In genomic region chr2:89935431-89935830, GRCh38 we compare ENCODE assay signal across 8 cellular contexts.
DNase-seq lines count a peak whose midpoint lies in the region; ATAC-seq and TF ChIP-seq lines count a peak whose summit lies in the region.
"Not testable (repeated sequence)": the region's sequence is repeated elsewhere in the genome, so short reads cannot be mapped to it uniquely, and the experiment has no call there.

No MANE protein-coding gene starts in this region.

- H3K4me1 ChIP-seq in BLaER1 = peaks cover 32% of the 10 kb centered on the region

- not testable (repeated sequence) for ATAC-seq in memory B cell (ENCODE audit: low read depth)

- H3K9me3 ChIP-seq in BLaER1 = not testable (repeated sequence)

- peak overlapping the region; percentile 19 for H3K27ac Mint-ChIP-seq in memory B cell

- in situ Hi-C loops in astrocyte of the spinal cord (cut with HindIII; ENCODE audit: low sequenced_read_pairs) = not testable (repeated sequence)

- H3K27ac ChIP-seq in BLaER1 = peak overlapping the region; percentile 4; the same call in 1 of the 2 replicates

- H3K4me2 ChIP-seq in BLaER1 = peak overlapping the region; percentile 58

- not testable (repeated sequence) for H3K27me3 ChIP-seq in BLaER1

- H3K9me3 Mint-ChIP-seq in memory B cell = not testable (repeated sequence)

- not testable (repeated sequence) for H3K4me3 ChIP-seq in BLaER1; astrocyte of the spinal cord (ENCODE audit: low read depth, low read length); fibroblast of mammary gland (ENCODE audit: control insufficient read depth, low read depth, low read length)

- not testable (repeated sequence) for H3K36me3 ChIP-seq in BLaER1

- not testable (repeated sequence) for TF ChIP-seq CTCF in astrocyte of the spinal cord (IDR thresholded peaks at IDR 0.05; ENCODE audit: low read depth, low read length); fibroblast of mammary gland (conservative IDR thresholded peaks at IDR 0.05; ENCODE audit: control insufficient read depth, insufficient read depth, low read depth, low read length)

- H4K20me1 ChIP-seq in BLaER1 = not testable (repeated sequence)

- H3K36me3 Mint-ChIP-seq in memory B cell = not testable (repeated sequence)

- not testable (repeated sequence) for H3K4me3 Mint-ChIP-seq in memory B cell

- DNase-seq in GM04503 (ENCODE audit: low read depth) (peak; percentile 42), HS-5 (ENCODE audit: low read depth) (peak; percentile 23), RPMI7951 (ENCODE audit: low read depth) (peak; percentile 57), astrocyte of the spinal cord (ENCODE audit: low read depth, low spot score) (peak; percentile 0), fibroblast of mammary gland (ENCODE audit: low read depth) (peak; percentile 75), stromal cell of bone marrow (ENCODE audit: low read depth) (peak; percentile 76)
- DNase-seq in memory B cell (ENCODE audit: low spot score in 2 of 2) = not testable (repeated sequence)

- H3K9ac ChIP-seq in BLaER1 = not testable (repeated sequence)

- H3K4me1 Mint-ChIP-seq in memory B cell = not testable (repeated sequence)

- not testable (repeated sequence) for H3K27me3 Mint-ChIP-seq in memory B cell
